In genomic region chr15:48757661-48758060, GRCh38 we compare ENCODE assay signal across 23 cellular contexts.
"Had no signal": no experiment of that assay in that cellular context is flagged by ENCODE, and none has a peak within 500 bp of the region (broad histone marks: within the 10 kb centered on the region; RNA-seq: fewer than 3 reads in every experiment).

No MANE protein-coding gene starts in this region.

- H3K4me3 ChIP-seq: stomach, suprapubic skin, testis, thoracic aorta, thyroid gland, tibial artery, tibial nerve, transverse colon, upper lobe of left lung, upper lobe of right lung, uterus, vagina had no signal

- H3K9me3 ChIP-seq: stomach, suprapubic skin, testis, thoracic aorta, thyroid gland, tibial artery, tibial nerve, transverse colon, upper lobe of left lung, upper lobe of right lung, uterus, vagina had no signal

- H3K27me3 ChIP-seq: stomach, suprapubic skin, testis, thyroid gland, tibial artery, tibial nerve, transverse colon, upper lobe of left lung, upper lobe of right lung, uterus, vagina had no signal

- DNase-seq: stimulated activated CD4-positive, alpha-beta T cell treated with anti-CD3 and anti-CD28 coated beads, Interleukin-2, amount 100 ng/mL, for 48 hours; stimulated activated CD4-positive, alpha-beta T cell treated with anti-CD3 and anti-CD28 coated beads, Interleukin-4, amount 100 ng/mL, for 1 hour; stimulated activated CD4-positive, alpha-beta T cell treated with anti-CD3 and anti-CD28 coated beads, Interleukin-4, amount 100 ng/mL, for 24 hours; stimulated activated CD4-positive, alpha-beta T cell treated with anti-CD3 and anti-CD28 coated beads, Interleukin-4, amount 100 ng/mL, for 4 hours; stimulated activated CD8-positive, alpha-beta memory T cell treated with anti-CD3 and anti-CD28 coated beads, Interleukin-4, amount 100 ng/mL, for 48 hours; stimulated activated naive B cell treated with anti-CD40 and anti-IgM and Interleukin-4, amounts not matched to agents 10 μg/mL and 1 μg/mL and 100 μg/mL, for 72 hours; stimulated activated naive CD4-positive, alpha-beta T cell; stimulated activated naive CD4-positive, alpha-beta T cell treated with Interleukin-2 at 50 U/mL for 16 hours; stimulated activated naive CD8-positive, alpha-beta T cell treated with anti-CD3 and anti-CD28 coated beads, Interleukin-15, amount 100 ng/mL, for 72 hours; stimulated activated naive CD8-positive, alpha-beta T cell treated with anti-CD3 and anti-CD28 coated beads, Interleukin-15, Interleukin-2, amounts not matched to agents 100 U/mL and 50 U/mL, for 24 hours; stomach; substantia nigra; testis; thyroid gland; tibial artery; transverse colon; upper lobe of left lung; upper lobe of right lung; uterus had no signal

- H3K4me1 ChIP-seq: suprapubic skin, testis, tibial artery, tibial nerve, transverse colon, upper lobe of right lung, uterus, vagina had no signal

- H3K36me3 ChIP-seq: thoracic aorta, thyroid gland, upper lobe of right lung, uterus had no signal

- H3K27ac ChIP-seq: stomach, suprapubic skin, testis, thoracic aorta, thyroid gland, tibial artery, tibial nerve, transverse colon, upper lobe of left lung, upper lobe of right lung, uterus, vagina had no signal
